2 cellular contexts compared by ENCODE assay signal in genomic region chr9:137433349-137433915, GRCh38.
A peak's percentile ranks its signal among the peaks of the same experiment; 100 is the strongest.
TF ChIP-seq lines count a peak whose summit lies in the region.

No MANE protein-coding gene starts in this region.

TF ChIP-seq in HEK293, 187 proteins besides CTCF, POLR2A, EP300 and RAD21:
- TF ChIP-seq KLF8 (tag by site-specific recombination; IDR thresholded peaks at IDR 0.05) (peak; percentile 10; the same call in 1 of the 2 replicates), ZNF747 (tag by site-specific recombination; IDR thresholded peaks at IDR 0.05) (no peak), HIC1 (tag by site-specific recombination; IDR thresholded peaks at IDR 0.05) (peak; percentile 10; the same call in 1 of the 2 replicates)
TF ChIP-seq in HEK293: peak in this region for 2.

TF ChIP-seq in HepG2, 621 proteins besides CTCF, POLR2A, EP300 and RAD21:
- TF ChIP-seq SNAPC2 (CRISPR knock-in tag; IDR thresholded peaks at IDR 0.05): no peak
- 0 out of 2 replicates have a peak, but pooled peaks have one; percentile 11 for TF ChIP-seq KDM2A (CRISPR knock-in tag; IDR thresholded peaks at IDR 0.05; ENCODE audit: borderline replicate concordance, low read depth)
